25 cellular contexts compared by ENCODE assay signal in genomic region chr11:57874981-57875380, GRCh38.
"Had no signal": no experiment of that assay in that cellular context is flagged by ENCODE, and none has a peak within 500 bp of the region (broad histone marks: within the 10 kb centered on the region; RNA-seq: fewer than 3 reads in every experiment).

No MANE protein-coding gene starts in this region.

- H3K27me3 ChIP-seq: esophagus squamous epithelium, uterus had no signal

- H3K4me3 ChIP-seq: esophagus squamous epithelium, left ventricle myocardium inferior, lung, psoas muscle, spleen, uterus had no signal

- H3K36me3 Mint-ChIP-seq: activated CD4-positive, alpha-beta memory T cell treated with anti-CD3 and anti-CD28 coated beads for 36 hours; naive B cell; type B pancreatic cell had no signal

- H3K27me3 Mint-ChIP-seq: activated CD4-positive, alpha-beta T cell treated with anti-CD3 and anti-CD28 coated beads, Interleukin-2, amount 10 ng/mL, durations not matched to agents 24 days and 14 days had no signal

- H2AFZ ChIP-seq: parathyroid adenoma had no signal

- H3K9me3 Mint-ChIP-seq: activated CD4-positive, alpha-beta memory T cell treated with anti-CD3 and anti-CD28 coated beads for 36 hours; activated CD4-positive, alpha-beta T cell treated with anti-CD3 and anti-CD28 coated beads, Interleukin-2, amount 10 ng/mL, durations not matched to agents 24 days and 14 days; dendritic cell treated with granulocyte-macrophage colony-stimulating factor and Interleukin-4, amounts not matched to agents 40 ng/mL and 50 ng/mL, for 4 days; naive B cell; T-helper 1 cell treated with Interleukin-12 subunit alpha and Interleukin-12 subunit beta and Interleukin-4 antibody, amounts not matched to agents 30 μg/mL and 1 μg/mL, for 36 hours; type B pancreatic cell had no signal

- H3K4me1 ChIP-seq: esophagus squamous epithelium, left ventricle myocardium inferior, parathyroid adenoma, psoas muscle, spleen, uterus had no signal

- H3K27ac ChIP-seq: esophagus squamous epithelium, left ventricle myocardium inferior, parathyroid adenoma, psoas muscle, spleen, uterus, WERI-Rb-1 had no signal

- H3K9ac ChIP-seq: parathyroid adenoma had no signal

- H3K4me3 Mint-ChIP-seq: activated CD4-positive, alpha-beta memory T cell treated with anti-CD3 and anti-CD28 coated beads for 36 hours; activated CD4-positive, alpha-beta T cell treated with anti-CD3 and anti-CD28 coated beads, Interleukin-2, amount 10 ng/mL, durations not matched to agents 24 days and 14 days; dendritic cell treated with granulocyte-macrophage colony-stimulating factor and Interleukin-4, amounts not matched to agents 40 ng/mL and 50 ng/mL, for 4 days; naive B cell; T-helper 1 cell treated with Interleukin-12 subunit alpha and Interleukin-12 subunit beta and Interleukin-4 antibody, amounts not matched to agents 30 μg/mL and 1 μg/mL, for 36 hours; type B pancreatic cell had no signal

- H3K9me3 ChIP-seq: esophagus squamous epithelium, left ventricle myocardium inferior, psoas muscle, spleen, uterus had no signal

- H3K27ac Mint-ChIP-seq: activated CD4-positive, alpha-beta memory T cell treated with anti-CD3 and anti-CD28 coated beads for 36 hours; activated CD4-positive, alpha-beta T cell treated with anti-CD3 and anti-CD28 coated beads, Interleukin-2, amount 10 ng/mL, durations not matched to agents 24 days and 14 days; dendritic cell treated with granulocyte-macrophage colony-stimulating factor and Interleukin-4, amounts not matched to agents 40 ng/mL and 50 ng/mL, for 4 days; T-helper 1 cell treated with Interleukin-12 subunit alpha and Interleukin-12 subunit beta and Interleukin-4 antibody, amounts not matched to agents 30 μg/mL and 1 μg/mL, for 36 hours; type B pancreatic cell had no signal

- H3K4me1 Mint-ChIP-seq: activated CD4-positive, alpha-beta T cell treated with anti-CD3 and anti-CD28 coated beads, Interleukin-2, amount 10 ng/mL, durations not matched to agents 24 days and 14 days; naive B cell had no signal

- H3K79me2 ChIP-seq: parathyroid adenoma had no signal

- DNase-seq: activated CD4-positive, alpha-beta memory T cell treated with anti-CD3 and anti-CD28 coated beads for 36 hours; activated CD4-positive, alpha-beta T cell treated with anti-CD3 and anti-CD28 coated beads, Interleukin-2, amount 10 ng/mL, durations not matched to agents 24 days and 14 days; activated CD4-positive, CD25-positive, alpha-beta regulatory T cell treated with anti-CD3 and anti-CD28 coated beads, Interleukin-2, amount 50 U/mL, for 72 hours; activated CD8-positive, alpha-beta memory T cell treated with anti-CD3 and anti-CD28 coated beads, Interleukin-2, amount 50 U/mL, for 4 hours; activated gamma-delta T cell; activated naive CD4-positive, alpha-beta T cell treated with anti-CD3 and anti-CD28 coated beads, Interleukin-2, amount 50 U/mL, for 16 hours; activated T-cell treated with anti-CD3 and anti-CD28 coated beads, Interleukin-2, amount 50 U/mL, for 1 hour; amniotic stem cell; central memory CD4-positive, alpha-beta T cell; effector CD4-positive, alpha-beta T cell; esophagus squamous epithelium; left ventricle myocardium inferior; naive B cell; psoas muscle; spleen; stimulated activated naive CD4-positive, alpha-beta T cell treated with Interleukin-2 at 50 U/mL for 16 hours; SW 1271; T-helper 9 cell; uterus; WERI-Rb-1 had no signal

- H3K36me3 ChIP-seq: esophagus squamous epithelium, left ventricle myocardium inferior, spleen, uterus, WERI-Rb-1 had no signal

- ATAC-seq: psoas muscle had no signal
